Comparison of ENCODE assay signal across 18 cellular contexts in genomic region chr22:49756656-49757055, GRCh38.
"Had no signal": no experiment of that assay in that cellular context is flagged by ENCODE, and none has a peak within 500 bp of the region (broad histone marks: within the 10 kb centered on the region; RNA-seq: fewer than 3 reads in every experiment).

No MANE protein-coding gene starts in this region.

- H3K9me3 ChIP-seq: ascending aorta, breast epithelium, neutrophil had no signal

- H3K4me3 Mint-ChIP-seq: activated CD4-positive, alpha-beta memory T cell treated with anti-CD3 and anti-CD28 coated beads, Interleukin-2, amount 10 ng/mL, durations not matched to agents 7 days and 5 days; effector memory CD8-positive, alpha-beta T cell; T-cell; type B pancreatic cell had no signal

- H3K27me3 ChIP-seq: ascending aorta, neutrophil had no signal

- H3K36me3 Mint-ChIP-seq: naive thymus-derived CD8-positive, alpha-beta T cell; T-cell; type B pancreatic cell had no signal

- H3K9me3 Mint-ChIP-seq: activated CD4-positive, alpha-beta memory T cell treated with anti-CD3 and anti-CD28 coated beads, Interleukin-2, amount 10 ng/mL, durations not matched to agents 7 days and 5 days; effector memory CD8-positive, alpha-beta T cell; naive thymus-derived CD8-positive, alpha-beta T cell; T-cell; type B pancreatic cell had no signal

- H3K36me3 ChIP-seq: ascending aorta, breast epithelium, neutrophil had no signal

- ATAC-seq: effector memory CD8-positive, alpha-beta T cell; naive thymus-derived CD8-positive, alpha-beta T cell; T-cell had no signal

- H3K27me3 Mint-ChIP-seq: naive thymus-derived CD8-positive, alpha-beta T cell had no signal

- H3K27ac Mint-ChIP-seq: activated CD4-positive, alpha-beta memory T cell treated with anti-CD3 and anti-CD28 coated beads, Interleukin-2, amount 10 ng/mL, durations not matched to agents 7 days and 5 days; effector memory CD8-positive, alpha-beta T cell; T-cell; type B pancreatic cell had no signal

- DNase-seq: activated CD4-positive, alpha-beta memory T cell treated with anti-CD3 and anti-CD28 coated beads, Interleukin-2, amount 10 ng/mL, durations not matched to agents 7 days and 5 days; activated CD4-positive, CD25-positive, alpha-beta regulatory T cell treated with anti-CD3 and anti-CD28 coated beads, Interleukin-2, amount 50 U/mL, for 72 hours; activated naive CD4-positive, alpha-beta T cell; cerebellar nuclear complex; dermis blood vessel endothelial cell; effector memory CD8-positive, alpha-beta T cell; foreskin melanocyte; small intestine; stimulated activated CD4-positive, alpha-beta T cell treated with anti-CD3 and anti-CD28 coated beads, Interleukin-4, amount 100 ng/mL, for 24 hours; stimulated activated naive CD4-positive, alpha-beta T cell treated with Interleukin-2 at 50 U/mL for 16 hours; T-cell; T1000 had no signal

- H3K4me1 ChIP-seq: ascending aorta, breast epithelium had no signal

- H3K4me3 ChIP-seq: ascending aorta, breast epithelium, SK-N-MC had no signal

- H3K27ac ChIP-seq: ascending aorta, breast epithelium, neutrophil, SK-N-MC had no signal
